13 cellular contexts compared by ENCODE assay signal in genomic region chr20:31845300-31845863, GRCh38. TPM values are rescaled to one million over a fixed set of nuclear protein-coding genes. Genes with fewer than 3 reads are reported as not detected.
DNase-seq lines count a peak whose midpoint lies in the region; ATAC-seq and TF ChIP-seq lines count a peak whose summit lies in the region.
"Had no signal": no experiment of that assay in that cellular context is flagged by ENCODE, and none has a peak within 500 bp of the region (broad histone marks: within the 10 kb centered on the region; RNA-seq: fewer than 3 reads in every experiment).

TSS of gene FOXS1 (minus strand) at chr20:31845604. CDS start at chr20:31845542, 62 bp downstream.

- peak within 1 kb of the TSS; percentile 26; the same call in 1 of the 2 replicates for H3K9ac ChIP-seq in BLaER1

- ATAC-seq in right cardiac atrium (peak; percentile 61 to 80), HG03196 (IDR thresholded peaks at IDR 0.05; ENCODE audit: unreplicated experiment) (no peak)

- in situ Hi-C loops in brain microvascular endothelial cell (cut with HindIII; ENCODE audit: low pct_ligation_motif_present, low sequenced_read_pairs) = no loop called here

- DNase-seq in brain microvascular endothelial cell (peak; percentile 51), right cardiac atrium (peak; percentile 75 to 90 (median 87)), osteocyte (ENCODE audit: extremely low spot score, unreplicated experiment) (no peak), SW 1271 (lab: John Stamatoyannopoulos, UW) (no peak), NCI-H524 (lab: John Stamatoyannopoulos, UW) (no peak), LoVo (ENCODE audit: low spot score) (no peak)
- DNase-seq: activated CD4-positive, CD25-positive, alpha-beta regulatory T cell; activated gamma-delta T cell treated with Interleukin-2 at 50 U/mL for 16 hours; effector CD4-positive, alpha-beta T cell; NCI-H1694; right lobe of liver had no signal

- H3K36me3 Mint-ChIP-seq in osteocyte (ENCODE audit: unreplicated experiment) = no peaks in the 10 kb centered on the region

- H3K27ac Mint-ChIP-seq in osteocyte (ENCODE audit: unreplicated experiment) = peak within 1 kb of the TSS; percentile 94

- H4K20me1 ChIP-seq in BLaER1 = no peaks in the 10 kb centered on the region

- H3K4me1 Mint-ChIP-seq in osteocyte (ENCODE audit: unreplicated experiment) = peaks cover 46% of the 10 kb centered on the region

- H3K36me3 ChIP-seq in BLaER1 (no peaks in the 10 kb centered on the region), brain microvascular endothelial cell (replicated peaks) (no peaks in the 10 kb centered on the region)
- H3K36me3 ChIP-seq: right lobe of liver had no signal

- peak within 1 kb of the TSS; percentile 85 for H3K4me2 ChIP-seq in BLaER1

- H3K27me3 ChIP-seq in BLaER1 (no peaks in the 10 kb centered on the region), brain microvascular endothelial cell (replicated peaks) (peaks cover 3% of the 10 kb centered on the region), right cardiac atrium (ENCODE audit: control insufficient read depth, insufficient read depth) (no peaks in the 10 kb centered on the region)
- H3K27me3 ChIP-seq: right lobe of liver had no signal

- H3K9me3 ChIP-seq in BLaER1 (no peaks in the 10 kb centered on the region), right cardiac atrium (ENCODE audit: control insufficient read depth, low read length) (no peaks in the 10 kb centered on the region)
- H3K9me3 ChIP-seq: right lobe of liver had no signal

- no peak within 1 kb of the TSS for H3K4me3 ChIP-seq in BLaER1
- peak within 1 kb of the TSS; percentile 46 for H3K4me3 ChIP-seq in brain microvascular endothelial cell (ENCODE audit: low read depth, low read length)
- H3K4me3 ChIP-seq in right cardiac atrium (ENCODE audit: low read length) = peak within 1 kb of the TSS; percentile 11
- H3K4me3 ChIP-seq: right lobe of liver had no signal

- H3K4me3 Mint-ChIP-seq in osteocyte (ENCODE audit: unreplicated experiment) = peak within 1 kb of the TSS; percentile 67

- H3K27me3 Mint-ChIP-seq in osteocyte (ENCODE audit: unreplicated experiment) = no peaks in the 10 kb centered on the region

- WGBS in right cardiac atrium = 53% methylated on average over 21 of the region's 21 CpGs

- no peaks in the 10 kb centered on the region for H3K9me3 Mint-ChIP-seq in osteocyte (ENCODE audit: unreplicated experiment)

- H3K27ac ChIP-seq in BLaER1 (peak within 1 kb of the TSS; percentile 43; the same call in 1 of the 2 replicates), brain microvascular endothelial cell (peak within 1 kb of the TSS; percentile 99), right cardiac atrium (ENCODE audit: low read length) (no peak within 1 kb of the TSS)
- H3K27ac ChIP-seq: right lobe of liver had no signal

- intact Hi-C loops in right cardiac atrium (cut with DNase I) = no loop called here

- no peak for TF ChIP-seq CTCF in brain microvascular endothelial cell (IDR thresholded peaks at IDR 0.05; ENCODE audit: low read depth, low read length, missing control alignments)
- TF ChIP-seq CTCF in osteocyte (IDR thresholded peaks at IDR 0.05) = no peak

- H3K4me1 ChIP-seq in BLaER1 (peaks cover 49% of the 10 kb centered on the region), right cardiac atrium (ENCODE audit: control insufficient read depth, insufficient read depth, low read length) (peaks cover 4% of the 10 kb centered on the region)
- H3K4me1 ChIP-seq: right lobe of liver had no signal

RNA-seq across cellular contexts. Expression of gene FOXS1, which starts in this region (rescaled TPM):
- total RNA-seq in right cardiac atrium = 1 to 10 TPM; 2.0 to 4.3 (median 3.5) TPM
- polyA plus RNA-seq in right cardiac atrium = 3.0 TPM
- total RNA-seq in osteocyte = 11.8 and 13.6 TPM in 2 replicates

Comparison
In these comparisons a context has a peak if more than half of its experiments do, and no peak if none do; other contexts are left out.
1. DNase-seq: peak in brain microvascular endothelial cell (single experiment) and right cardiac atrium (3 of 3); none in osteocyte (single experiment), SW 1271 (0 of 2), NCI-H524 (0 of 2) and LoVo (single experiment).